In genomic region chr17:74919440-74920305, GRCh38 we compare ENCODE assay signal across 1 cellular context.
TF ChIP-seq lines count a peak whose summit lies in the region.

No MANE protein-coding gene starts in this region.

TF ChIP-seq in liver, 16 proteins besides CTCF, POLR2A, EP300 and RAD21 (continued from another document):
- no peak for TF ChIP-seq ZBTB33 (IDR thresholded peaks at IDR 0.05)
- no peak for TF ChIP-seq HNF4G (IDR thresholded peaks at IDR 0.05)
- TF ChIP-seq FOXA1 (IDR thresholded peaks at IDR 0.05): no peak
- TF ChIP-seq MAX (IDR thresholded peaks at IDR 0.05): no peak
- no peak for TF ChIP-seq JUND (IDR thresholded peaks at IDR 0.05)
- no peak for TF ChIP-seq RXRA (IDR thresholded peaks at IDR 0.05)
- no peak for TF ChIP-seq EGR1 (IDR thresholded peaks at IDR 0.05; ENCODE audit: low read depth in 2 of 2)
- TF ChIP-seq NR2F2 (IDR thresholded peaks at IDR 0.05): no peak
- TF ChIP-seq SP1 (IDR thresholded peaks at IDR 0.05): no peak
- TF ChIP-seq ATF3 (IDR thresholded peaks at IDR 0.05): no peak
- no peak for TF ChIP-seq YY1 (IDR thresholded peaks at IDR 0.05)
- no peak for TF ChIP-seq FOXA2 (IDR thresholded peaks at IDR 0.05)
- no peak for TF ChIP-seq HNF4A (conservative IDR thresholded peaks at IDR 0.05)
- no peak for TF ChIP-seq REST (IDR thresholded peaks at IDR 0.05)
TF ChIP-seq in liver: peak in this region for 0.
